Comparison of ENCODE assay signal across 8 cellular contexts in genomic region chr1:167553136-167554027, GRCh38. TPM values are rescaled to one million over a fixed set of nuclear protein-coding genes. Genes with fewer than 3 reads are reported as not detected.
DNase-seq lines count a peak whose midpoint lies in the region; ATAC-seq and TF ChIP-seq lines count a peak whose summit lies in the region.

TSS of gene CREG1 (minus strand) at chr1:167553762.

- POLR2A ChIA-PET in PC-3 (lab: Charles Lee; ENCODE audit: unreplicated experiment) = interaction anchor here (0.5 to 1.0 kb wide), 8 partner anchors 12 to 702 kb away, joined by 3 to 11 read pairs (median 6); partner anchors contain the start of gene POU2F1

- H3K9me2 ChIP-seq in PC-3 (replicated peaks; ENCODE audit: low read length) = no peaks in the 10 kb centered on the region

- TF ChIP-seq RAD21 in Ishikawa (IDR thresholded peaks at IDR 0.05; ENCODE audit: low read depth) = no peak

- no peaks in the 10 kb centered on the region for H3K27me3 ChIP-seq in PC-3 (ENCODE audit: low read length)

- no peaks in the 10 kb centered on the region for H3K9me3 ChIP-seq in PC-3 (ENCODE audit: low read length)

- CTCF ChIA-PET in PC-3 (lab: Charles Lee) = interaction anchor here (0.6 to 0.9 kb wide), 5 partner anchors 152 to 428 kb away, joined by 3 to 16 read pairs (median 6); partner anchors contain the start of gene POU2F1

- H3K27ac ChIP-seq in PC-3 (ENCODE audit: low read length) = no peak within 1 kb of the TSS
- peak within 1 kb of the TSS; percentile 49 for H3K27ac ChIP-seq in epithelial cell of prostate

- H3K9ac ChIP-seq in PC-3 (ENCODE audit: low read length) = peak within 1 kb of the TSS; percentile 64

- H4K20me1 ChIP-seq in PC-3 (ENCODE audit: low read length) = no peaks in the 10 kb centered on the region

- H3K4me1 ChIP-seq in PC-3 (ENCODE audit: insufficient read depth, low read length) = peaks cover 14% of the 10 kb centered on the region; the same call in 1 of the 2 replicates

- H3K4me2 ChIP-seq in PC-3 (ENCODE audit: low read length) = peak within 1 kb of the TSS; percentile 92

- TF ChIP-seq CTCF in PC-3 (conservative IDR thresholded peaks at IDR 0.05; ENCODE audit: low read depth, low read length) = no peak

- no peak; the same call in 1 of the 2 replicates for TF ChIP-seq EP300 in Ishikawa (IDR thresholded peaks at IDR 0.05; ENCODE audit: borderline replicate concordance)

- H2AFZ ChIP-seq in PC-3 (ENCODE audit: low read length) = peak within 1 kb of the TSS; percentile 97

- no peaks in the 10 kb centered on the region for H3F3A ChIP-seq in PC-3 (ENCODE audit: low read length, unreplicated experiment)

- peak within 1 kb of the TSS; percentile 74 for H3K4me3 ChIP-seq in PC-3 (ENCODE audit: low read length)

- ATAC-seq in GM21576 (IDR thresholded peaks at IDR 0.05; ENCODE audit: unreplicated experiment) (peak; percentile 94), PC-3 (peak; percentile 99)

- DNase-seq in DMS114 treated with DMSO at 0.1 percent for 48 hours (lab: John Stamatoyannopoulos, UW; ENCODE audit: unreplicated experiment) = peak; percentile 85
- DNase-seq in PC-3 = peak; percentile 97
- peak; percentile 92 for DNase-seq in activated T-cell treated with anti-CD3 and anti-CD28 coated beads for 48 hours (ENCODE audit: low read depth)
- DNase-seq in epithelial cell of prostate (ENCODE audit: low read depth, low spot score) = peak; percentile 66
- DNase-seq in mucosa of gallbladder (ENCODE audit: low spot score) = peak; percentile 95
- peak; percentile 67 to 76 for DNase-seq in stimulated activated CD8-positive, alpha-beta memory T cell treated with anti-CD3 and anti-CD28 coated beads, Interleukin-4, amount 100 ng/mL, for 4 hours (ENCODE audit: low read depth in 2 of 2, low spot score in 1 of 2)

- intact Hi-C loops in PC-3 (cut with micrococcal nuclease) = loop anchor here (5.0 kb wide), 1 partner anchor 151 kb away; no protein-coding TSS in a partner anchor

- H3K36me3 ChIP-seq in PC-3 (ENCODE audit: low read depth, low read length) = no peaks in the 10 kb centered on the region

- peaks cover 19% of the 10 kb centered on the region for H3K79me2 ChIP-seq in PC-3 (ENCODE audit: low read length)

- BruUV-seq in PC-3 (replicated peaks; lab: Mats Ljungman, UMichigan) = no TSS peak

TF ChIP-seq in Ishikawa, 13 proteins besides CTCF, POLR2A, EP300 and RAD21:
- TF ChIP-seq REST (IDR thresholded peaks at IDR 0.05; ENCODE audit: low read depth) (0 out of 2 replicates have a peak, but pooled peaks have one; percentile 8), TEAD4 (IDR thresholded peaks at IDR 0.05) (peak; percentile 61), CREB1 (IDR thresholded peaks at IDR 0.05; ENCODE audit: low read depth) (no peak), TAF1 (IDR thresholded peaks at IDR 0.05; ENCODE audit: low read depth) (peak; percentile 76; the same call in 1 of the 2 replicates), NFIC (IDR thresholded peaks at IDR 0.05) (no peak), YY1 (IDR thresholded peaks at IDR 0.05; ENCODE audit: low read depth) (peak; percentile 66; the same call in 1 of the 2 replicates), ZBTB7A (IDR thresholded peaks at IDR 0.05; ENCODE audit: low read depth) (no peak), TCF12 (IDR thresholded peaks at IDR 0.05; ENCODE audit: low read depth) (peak; percentile 31; the same call in 1 of the 2 replicates), EGR1 (IDR thresholded peaks at IDR 0.05) (peak; percentile 80), CEBPB (IDR thresholded peaks at IDR 0.05) (peak; percentile 88)

RNA-seq across cellular contexts. Expression of gene CREG1, which starts in this region (rescaled TPM):
- total RNA-seq in PC-3 (2014; rRNA removed) (55.7 and 63.9 TPM in 2 replicates), mucosa of gallbladder (157 TPM)
